ENCODE assay signal across 15 cellular contexts in the genomic region with DNA sequence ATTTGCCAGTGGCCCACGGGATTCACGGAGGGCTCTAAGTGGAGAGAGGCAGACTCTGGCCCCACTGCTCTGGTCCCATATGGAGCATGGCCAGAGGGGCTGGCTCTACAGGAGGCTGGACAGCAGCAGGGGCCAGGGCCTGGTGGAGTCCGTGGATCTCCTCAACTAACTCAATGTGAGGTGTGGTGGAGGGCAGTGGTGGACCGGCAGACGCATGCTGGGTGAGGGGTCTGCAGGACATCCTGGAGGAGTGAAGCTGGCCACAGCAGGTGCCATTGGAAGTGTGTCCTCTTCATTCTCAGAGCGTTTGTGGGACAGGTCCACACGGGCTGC. TPM values are rescaled to one million over a fixed set of nuclear protein-coding genes. Genes with fewer than 3 reads are reported as not detected.
DNase-seq lines count a peak whose midpoint lies in the region; ATAC-seq and TF ChIP-seq lines count a peak whose summit lies in the region.
"Had no signal": no experiment of that assay in that cellular context is flagged by ENCODE, and none has a peak within 500 bp of the region (broad histone marks: within the 10 kb centered on the region; RNA-seq: fewer than 3 reads in every experiment).

No MANE protein-coding gene starts in this region.

- H3K27ac ChIP-seq in right atrium auricular region: no peak overlapping the region
- H3K27ac ChIP-seq in neural progenitor cell: no peak overlapping the region
- no peak overlapping the region for H3K27ac ChIP-seq in upper lobe of right lung
- no peak overlapping the region for H3K27ac ChIP-seq in esophagus squamous epithelium
- H3K27ac ChIP-seq: GM23248 had no signal

- DNase-seq in cardiac septum (ENCODE audit: low spot score): peak; percentile 74
- no peak for DNase-seq in right atrium auricular region (ENCODE audit: low spot score)
- peak; percentile 12 for DNase-seq in glutamatergic neuron
- no peak for DNase-seq in neural progenitor cell (ENCODE audit: low spot score)
- no peak for DNase-seq in upper lobe of right lung
- no peak for DNase-seq in HPDE6-E6E7 (ENCODE audit: extremely low spot score)
- DNase-seq in esophagus squamous epithelium (lab: John Stamatoyannopoulos, UW): no peak
- DNase-seq: C1 segment of cervical spinal cord; CD4-positive, alpha-beta T cell; DMS79 treated with DMSO at 0.1 percent for 48 hours; EL; GM23248 had no signal

- H3K36me3 ChIP-seq in right atrium auricular region (no peaks in the 10 kb centered on the region), neural progenitor cell (no peaks in the 10 kb centered on the region), upper lobe of right lung (no peaks in the 10 kb centered on the region), esophagus squamous epithelium (no peaks in the 10 kb centered on the region)

- H3K27ac Mint-ChIP-seq in glutamatergic neuron (ENCODE audit: unreplicated experiment) (no peak overlapping the region), neural progenitor cell (no peak overlapping the region)
- H3K27ac Mint-ChIP-seq: B cell; CD4-positive, alpha-beta T cell had no signal

- H3K36me3 Mint-ChIP-seq in glutamatergic neuron (ENCODE audit: unreplicated experiment) (no peaks in the 10 kb centered on the region), neural progenitor cell (no peaks in the 10 kb centered on the region)

- H3K27me3 Mint-ChIP-seq in glutamatergic neuron (ENCODE audit: unreplicated experiment) (peaks cover 7% of the 10 kb centered on the region), neural progenitor cell (ENCODE audit: insufficient read depth, low read depth) (peaks cover 28% of the 10 kb centered on the region)

- H3K4me1 Mint-ChIP-seq in glutamatergic neuron (ENCODE audit: low read depth, unreplicated experiment) (no peaks in the 10 kb centered on the region), neural progenitor cell (no peaks in the 10 kb centered on the region)
- H3K4me1 Mint-ChIP-seq: B cell had no signal

- ATAC-seq in upper lobe of right lung: peak; percentile 4
- no peak for ATAC-seq in HG02642 (IDR thresholded peaks at IDR 0.05; ENCODE audit: poor library complexity, unreplicated experiment)

- H3K27me3 ChIP-seq in right atrium auricular region (no peaks in the 10 kb centered on the region), neural progenitor cell (peaks cover 4% of the 10 kb centered on the region), upper lobe of right lung (peaks cover 16% of the 10 kb centered on the region), esophagus squamous epithelium (peaks cover 0 to 71% (median 4%) of the 10 kb centered on the region in 4 donors)

- 85 to 88% methylated on average over 3 to 6 of the region's 7 CpGs for WGBS in esophagus squamous epithelium, 2 donors

- H4K20me1 ChIP-seq in neural progenitor cell (ENCODE audit: low read depth): no peaks in the 10 kb centered on the region

- H3K4me3 Mint-ChIP-seq in glutamatergic neuron (ENCODE audit: unreplicated experiment) (no peak overlapping the region), neural progenitor cell (peak overlapping the region; percentile 52)
- H3K4me3 Mint-ChIP-seq: B cell; CD4-positive, alpha-beta T cell had no signal

- H3K4me1 ChIP-seq in right atrium auricular region: no peaks in the 10 kb centered on the region
- peaks cover 3% of the 10 kb centered on the region for H3K4me1 ChIP-seq in neural progenitor cell
- H3K4me1 ChIP-seq in upper lobe of right lung: no peaks in the 10 kb centered on the region
- peaks cover 0 to 8% (median 0%) of the 10 kb centered on the region in 3 donors for H3K4me1 ChIP-seq in esophagus squamous epithelium

- TF ChIP-seq CTCF in right atrium auricular region (IDR thresholded peaks at IDR 0.05) (no peak), glutamatergic neuron (IDR thresholded peaks at IDR 0.05; ENCODE audit: partially characterized antibody, unreplicated experiment) (no peak), neural progenitor cell (IDR thresholded peaks at IDR 0.05) (no peak), upper lobe of right lung (IDR thresholded peaks at IDR 0.05) (no peak), esophagus squamous epithelium (IDR thresholded peaks at IDR 0.05) (no peak)

- H3K4me3 ChIP-seq in right atrium auricular region: no peak overlapping the region
- H3K4me3 ChIP-seq in neural progenitor cell: no peak overlapping the region
- no peak overlapping the region for H3K4me3 ChIP-seq in upper lobe of right lung
- H3K4me3 ChIP-seq in esophagus squamous epithelium: no peak overlapping the region
- H3K4me3 ChIP-seq: GM23248 had no signal

- H2AFZ ChIP-seq in neural progenitor cell (replicated peaks): no peak overlapping the region
- H2AFZ ChIP-seq: GM23248 had no signal

- no peaks in the 10 kb centered on the region for H3K79me2 ChIP-seq in neural progenitor cell (ENCODE audit: low read depth)

- H3K9me3 ChIP-seq in right atrium auricular region (no peaks in the 10 kb centered on the region), neural progenitor cell (ENCODE audit: low read depth) (no peaks in the 10 kb centered on the region), upper lobe of right lung (no peaks in the 10 kb centered on the region), esophagus squamous epithelium (no peaks in the 10 kb centered on the region)

- intact Hi-C loops in cardiac septum (cut with DNase I): no loop called here
- intact Hi-C loops in upper lobe of right lung (cut with DNase I): no loop called here
- intact Hi-C loops in esophagus squamous epithelium (cut with DNase I): no loop called here

- no peak overlapping the region for H3K4me2 ChIP-seq in neural progenitor cell

- no peak for TF ChIP-seq POLR2A in esophagus squamous epithelium (IDR thresholded peaks at IDR 0.05)

- peaks cover 3% of the 10 kb centered on the region for H3K9me3 Mint-ChIP-seq in glutamatergic neuron (ENCODE audit: unreplicated experiment)
- peaks cover 4% of the 10 kb centered on the region for H3K9me3 Mint-ChIP-seq in neural progenitor cell
- H3K9me3 Mint-ChIP-seq: CD4-positive, alpha-beta T cell had no signal

- no peaks in the 10 kb centered on the region for H3F3A ChIP-seq in neural progenitor cell (ENCODE audit: low read depth)

- H3K9ac ChIP-seq in neural progenitor cell: no peak overlapping the region
- H3K9ac ChIP-seq: GM23248 had no signal

RNA-seq across cellular contexts. Expression of a gene that starts 15.6 kb away (rescaled TPM):
- total RNA-seq in cardiac septum: 87.7 TPM
- 10 to 100 TPM; 43.2 to 61.9 TPM for total RNA-seq in right atrium auricular region
- 21.5 TPM for total RNA-seq in glutamatergic neuron (ENCODE audit: unreplicated experiment)
- 0.45 and 3.3 TPM in 2 replicates for total RNA-seq in neural progenitor cell (ENCODE audit: low replicate concordance)
- total RNA-seq in upper lobe of right lung: 8.8 TPM
- 10 to 100 TPM in 1 of 4 donors, 1 to 10 TPM in 2, under 1 TPM in 1; 0.76 to 35.3 (median 2.8) TPM for total RNA-seq in esophagus squamous epithelium
- total RNA-seq: B cell; CD4-positive, alpha-beta T cell; GM23248 had no signal

RNA-seq across cellular contexts. Expression of a gene that starts 37.4 kb away (rescaled TPM):
- total RNA-seq in cardiac septum: not detected
- total RNA-seq in right atrium auricular region: not detected
- total RNA-seq in glutamatergic neuron (ENCODE audit: unreplicated experiment): not detected
- not detected in 2 replicates for total RNA-seq in neural progenitor cell (ENCODE audit: low replicate concordance)
- total RNA-seq in upper lobe of right lung: not detected
- total RNA-seq in esophagus squamous epithelium: not detected
- total RNA-seq: B cell; CD4-positive, alpha-beta T cell; GM23248; HT-29 had no signal

RNA-seq across cellular contexts. Expression of a gene that starts 48.0 kb away (rescaled TPM):
- not detected for total RNA-seq in cardiac septum
- not detected for total RNA-seq in right atrium auricular region
- not detected for total RNA-seq in glutamatergic neuron (ENCODE audit: unreplicated experiment)
- 2.0 and 6.2 TPM in 2 replicates for total RNA-seq in neural progenitor cell (ENCODE audit: low replicate concordance)
- not detected for total RNA-seq in upper lobe of right lung
- under 1 TPM in 2 of 4 donors, not detected in 2; 0.34 to 0.76 TPM for total RNA-seq in esophagus squamous epithelium
- total RNA-seq: B cell; CD4-positive, alpha-beta T cell; GM23248 had no signal

Comparison
In these comparisons a context has a peak if more than half of its experiments do, and no peak if none do; other contexts are left out.
1. DNase-seq: peak in cardiac septum (single experiment) and glutamatergic neuron (single experiment); none in right atrium auricular region (single experiment), neural progenitor cell (single experiment), upper lobe of right lung (single experiment), HPDE6-E6E7 (single experiment) and esophagus squamous epithelium (single experiment).